ENCODE assay signal across 10 cellular contexts in genomic region chr6:47203266-47203967, GRCh38.
DNase-seq lines count a peak whose midpoint lies in the region; ATAC-seq, FAIRE-seq and TF ChIP-seq lines count a peak whose summit lies in the region.
"Had no signal": no experiment of that assay in that cellular context is flagged by ENCODE, and none has a peak within 500 bp of the region (broad histone marks: within the 10 kb centered on the region; RNA-seq: fewer than 3 reads in every experiment).

No MANE protein-coding gene starts in this region.

- no peak overlapping the region for H3K27ac ChIP-seq in foreskin keratinocyte
- H3K27ac ChIP-seq: vagina had no signal

- H3K27ac Mint-ChIP-seq in type B pancreatic cell = no peak overlapping the region

- H3K4me1 ChIP-seq in foreskin keratinocyte = peaks cover 37% of the 10 kb centered on the region
- H3K4me1 ChIP-seq: vagina had no signal

- peaks cover 10% of the 10 kb centered on the region for H3K9me3 Mint-ChIP-seq in type B pancreatic cell

- no peaks in the 10 kb centered on the region for H3K36me3 Mint-ChIP-seq in type B pancreatic cell

- H3K27me3 ChIP-seq in bronchial epithelial cell (ENCODE audit: control insufficient read depth, insufficient read depth, low read length) (no peaks in the 10 kb centered on the region), foreskin keratinocyte (no peaks in the 10 kb centered on the region)
- H3K27me3 ChIP-seq: vagina had no signal

- H3K36me3 ChIP-seq in bronchial epithelial cell (ENCODE audit: control insufficient read depth, insufficient read depth, low read length) = no peaks in the 10 kb centered on the region
- H3K36me3 ChIP-seq: vagina had no signal

- H3K27me3 Mint-ChIP-seq in type B pancreatic cell = peaks cover 4% of the 10 kb centered on the region

- FAIRE-seq in bronchial epithelial cell (lab: Jason Lieb, UNC) = peak; percentile 64
- no peak for FAIRE-seq in D721Med (lab: Jason Lieb, UNC)

- H3K4me3 ChIP-seq in bronchial epithelial cell (ENCODE audit: low read depth, low read length) = no peak overlapping the region
- H3K4me3 ChIP-seq: vagina had no signal

- peak; percentile 92 for ATAC-seq in GM18502 (IDR thresholded peaks at IDR 0.05; ENCODE audit: poor library complexity, unreplicated experiment)
- peak; percentile 94 for ATAC-seq in GM21390 (IDR thresholded peaks at IDR 0.05; ENCODE audit: unreplicated experiment)
- peak; percentile 93 for ATAC-seq in HG03432 (IDR thresholded peaks at IDR 0.05; ENCODE audit: unreplicated experiment)
- ATAC-seq in foreskin keratinocyte = no peak

- H3K4me1 Mint-ChIP-seq in type B pancreatic cell (ENCODE audit: unreplicated experiment) = peaks cover 4% of the 10 kb centered on the region

- DNase-seq in bronchial epithelial cell (ENCODE audit: low read depth) (peak; percentile 79), type B pancreatic cell (ENCODE audit: extremely low spot score, unreplicated experiment) (no peak), D721Med (ENCODE audit: insufficient read length, low spot score) (no peak), foreskin keratinocyte (no peak)
- no peak for DNase-seq in activated CD8-positive, alpha-beta memory T cell treated with anti-CD3 and anti-CD28 coated beads, Interleukin-2, amount 50 U/mL, for 4 hours
- DNase-seq: retina had no signal

- TF ChIP-seq CTCF in bronchial epithelial cell (IDR thresholded peaks at IDR 0.05; ENCODE audit: insufficient read depth, low read length, severe bottlenecking) (no peak), type B pancreatic cell (conservative IDR thresholded peaks at IDR 0.05) (no peak), D721Med (IDR thresholded peaks at IDR 0.05; ENCODE audit: insufficient read depth, missing control alignments) (no peak), foreskin keratinocyte (conservative IDR thresholded peaks at IDR 0.05) (no peak)

- H3K4me3 Mint-ChIP-seq in type B pancreatic cell = no peak overlapping the region
